Comparison of ENCODE assay signal across 8 cellular contexts in the genomic region with DNA sequence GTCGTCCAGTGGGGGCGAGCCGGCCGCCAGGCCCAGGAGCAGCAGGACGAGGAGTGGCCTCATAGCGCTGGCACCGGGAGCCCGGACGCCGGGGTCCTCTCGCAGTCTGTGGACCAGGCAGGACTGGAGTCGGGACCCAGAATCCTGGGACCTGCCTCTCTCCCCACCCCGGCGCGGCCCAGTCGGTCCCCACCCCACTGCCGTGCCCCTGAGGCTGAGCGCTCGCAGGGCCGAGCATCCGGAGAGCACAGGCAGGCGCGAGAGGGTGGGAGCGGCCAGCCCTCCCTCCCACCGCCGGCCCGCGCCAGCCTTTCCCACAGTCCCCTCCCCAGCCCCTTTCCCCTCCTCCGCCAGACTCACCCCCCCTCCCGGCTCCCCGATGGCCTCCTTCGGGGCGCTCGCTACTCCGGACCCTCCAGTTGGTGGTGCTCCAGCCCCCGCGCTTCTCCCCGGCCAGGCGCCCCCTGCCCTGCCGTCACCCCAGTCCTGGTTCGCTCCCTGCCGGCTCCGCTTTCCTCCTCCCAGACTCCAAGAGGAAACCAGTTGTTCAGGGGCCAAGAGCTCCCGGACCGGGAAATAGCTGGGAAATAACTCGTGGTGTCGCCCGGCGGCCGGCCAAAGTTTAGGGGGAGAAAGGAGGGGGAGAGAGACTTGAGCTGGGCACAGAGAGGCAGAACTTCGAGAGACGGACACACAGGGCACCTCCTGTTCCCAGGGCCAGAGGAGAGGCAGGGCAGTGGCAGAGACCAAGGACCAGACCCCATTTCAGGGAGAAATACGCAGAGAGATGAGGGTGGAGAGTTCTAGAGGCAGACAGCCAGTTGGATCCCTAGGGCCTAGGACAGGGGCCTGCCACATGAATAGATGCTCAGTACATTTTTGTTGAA. TPM values are rescaled to one million over a fixed set of nuclear protein-coding genes. Genes with fewer than 3 reads are reported as not detected.
DNase-seq lines count a peak whose midpoint lies in the region; ATAC-seq and TF ChIP-seq lines count a peak whose summit lies in the region.

C1QTNF5 (minus strand) TSS at position 549 of the 887 bp plus-strand sequence; CDS start at position 63, 486 bp downstream.

- peaks cover 41% of the 10 kb centered on the region for H3K4me1 Mint-ChIP-seq in activated CD4-positive, alpha-beta T cell treated with anti-CD3 and anti-CD28 coated beads, Interleukin-2, amount 10 ng/mL, durations not matched to agents 7 days and 5 days
- H3K4me1 Mint-ChIP-seq in mesothelial cell of epicardium: peaks cover 40% of the 10 kb centered on the region

- DNase-seq in activated CD4-positive, alpha-beta T cell treated with anti-CD3 and anti-CD28 coated beads, Interleukin-2, amount 10 ng/mL, durations not matched to agents 7 days and 5 days: no peak
- DNase-seq in activated CD4-positive, alpha-beta T cell treated with anti-CD3 and anti-CD28 coated beads, Interleukin-2, amount 50 U/mL, for 1 hour: no peak
- no peak for DNase-seq in epithelial cell of esophagus (ENCODE audit: low read depth)
- no peak for DNase-seq in mesothelial cell of epicardium (ENCODE audit: low spot score in 2 of 2, unreplicated experiment in 2 of 2)
- peak; percentile 88 for DNase-seq in upper lobe of right lung
- no peak for DNase-seq in Karpas-422
- DNase-seq in activated CD4-positive, alpha-beta T cell treated with anti-CD3 and anti-CD28 coated beads for 4 hours: no peak
- DNase-seq in HuH-7.5 (ENCODE audit: low spot score): no peak

- CTCF ChIA-PET in activated CD4-positive, alpha-beta T cell treated with anti-CD3 and anti-CD28 coated beads, Interleukin-2, amount 10 ng/mL, durations not matched to agents 7 days and 5 days (lab: Charles Lee): interaction anchor here (0.8 to 7.1 kb wide), 9 partner anchors 7 to 234 kb away, joined by 4 to 104 read pairs (median 8); partner anchors contain the start of genes C2CD2L, CBL and MFRP

- peak within 1 kb of the TSS; percentile 43 for H3K27ac Mint-ChIP-seq in activated CD4-positive, alpha-beta T cell treated with anti-CD3 and anti-CD28 coated beads, Interleukin-2, amount 10 ng/mL, durations not matched to agents 7 days and 5 days
- peak within 1 kb of the TSS; percentile 23 for H3K27ac Mint-ChIP-seq in mesothelial cell of epicardium

- peak; percentile 37 for ATAC-seq in upper lobe of right lung

- H3K4me1 ChIP-seq in upper lobe of right lung: peaks cover 24% of the 10 kb centered on the region
- peaks cover 10% of the 10 kb centered on the region for H3K4me1 ChIP-seq in Karpas-422 (ENCODE audit: low read length)

- H3K36me3 ChIP-seq in upper lobe of right lung (peaks cover 8% of the 10 kb centered on the region), Karpas-422 (ENCODE audit: insufficient read depth, low read length) (no peaks in the 10 kb centered on the region)

- intact Hi-C loops in upper lobe of right lung (cut with DNase I): no loop called here

- H3K27me3 Mint-ChIP-seq in activated CD4-positive, alpha-beta T cell treated with anti-CD3 and anti-CD28 coated beads, Interleukin-2, amount 10 ng/mL, durations not matched to agents 7 days and 5 days: peaks cover 38% of the 10 kb centered on the region
- H3K27me3 Mint-ChIP-seq in mesothelial cell of epicardium (ENCODE audit: low read depth): peaks cover 49% of the 10 kb centered on the region

- H3K9me3 Mint-ChIP-seq in activated CD4-positive, alpha-beta T cell treated with anti-CD3 and anti-CD28 coated beads, Interleukin-2, amount 10 ng/mL, durations not matched to agents 7 days and 5 days: no peaks in the 10 kb centered on the region
- no peaks in the 10 kb centered on the region for H3K9me3 Mint-ChIP-seq in mesothelial cell of epicardium

- peak within 1 kb of the TSS; percentile 3 for H3K4me3 ChIP-seq in epithelial cell of esophagus (ENCODE audit: low read length)
- peak within 1 kb of the TSS; percentile 54 for H3K4me3 ChIP-seq in upper lobe of right lung
- no peak within 1 kb of the TSS for H3K4me3 ChIP-seq in Karpas-422 (ENCODE audit: low read length)

- POLR2A ChIA-PET in activated CD4-positive, alpha-beta T cell treated with anti-CD3 and anti-CD28 coated beads, Interleukin-2, amount 10 ng/mL, durations not matched to agents 7 days and 5 days (lab: Charles Lee): no interaction called here

- H3K9ac ChIP-seq in Karpas-422 (ENCODE audit: low read length): no peak within 1 kb of the TSS

- H3K27me3 ChIP-seq in upper lobe of right lung (peaks cover 18% of the 10 kb centered on the region), Karpas-422 (ENCODE audit: low read length) (no peaks in the 10 kb centered on the region)

- H3K79me2 ChIP-seq in Karpas-422 (ENCODE audit: low read length): peaks cover under 1% of the 10 kb centered on the region; the same call in 1 of the 2 replicates

- H4K20me1 ChIP-seq in Karpas-422 (ENCODE audit: insufficient read depth, low read depth, low read length): no peaks in the 10 kb centered on the region

- H3K9me3 ChIP-seq in upper lobe of right lung: no peaks in the 10 kb centered on the region
- H3K9me3 ChIP-seq in Karpas-422 (ENCODE audit: low read length): no peaks in the 10 kb centered on the region

- TF ChIP-seq CTCF in epithelial cell of esophagus (IDR thresholded peaks at IDR 0.05; ENCODE audit: insufficient read depth, low read depth, low read length, missing control alignments) (no peak), mesothelial cell of epicardium (IDR thresholded peaks at IDR 0.05; ENCODE audit: unreplicated experiment) (no peak), upper lobe of right lung (IDR thresholded peaks at IDR 0.05) (no peak)

- peaks cover 10% of the 10 kb centered on the region for H3K36me3 Mint-ChIP-seq in activated CD4-positive, alpha-beta T cell treated with anti-CD3 and anti-CD28 coated beads, Interleukin-2, amount 10 ng/mL, durations not matched to agents 7 days and 5 days (ENCODE audit: low read depth)
- H3K36me3 Mint-ChIP-seq in mesothelial cell of epicardium: peaks cover 5% of the 10 kb centered on the region

- H3K27ac ChIP-seq in upper lobe of right lung: peak within 1 kb of the TSS; percentile 85
- H3K27ac ChIP-seq in Karpas-422 (ENCODE audit: low read length): no peak within 1 kb of the TSS

- H3K9me2 ChIP-seq in Karpas-422 (replicated peaks; ENCODE audit: insufficient read depth, low read length): no peaks in the 10 kb centered on the region

- peak within 1 kb of the TSS; percentile 14 for H3K4me3 Mint-ChIP-seq in activated CD4-positive, alpha-beta T cell treated with anti-CD3 and anti-CD28 coated beads, Interleukin-2, amount 10 ng/mL, durations not matched to agents 7 days and 5 days
- H3K4me3 Mint-ChIP-seq in mesothelial cell of epicardium: peak within 1 kb of the TSS; percentile 53

- no peak within 1 kb of the TSS for H2AFZ ChIP-seq in Karpas-422 (ENCODE audit: low read length)

- no peak within 1 kb of the TSS for H3K4me2 ChIP-seq in Karpas-422 (ENCODE audit: low read depth, low read length, poor library complexity, severe bottlenecking)

RNA-seq across cellular contexts. Expression of gene C1QTNF5, which starts in this region (rescaled TPM):
- not detected for total RNA-seq in activated CD4-positive, alpha-beta T cell treated with anti-CD3 and anti-CD28 coated beads, Interleukin-2, amount 10 ng/mL, durations not matched to agents 7 days and 5 days
- total RNA-seq in mesothelial cell of epicardium: 24.1 to 25.0 TPM (median 24.4 TPM) in 3 replicates
- total RNA-seq in upper lobe of right lung: 47.6 TPM
- not detected in 2 replicates for total RNA-seq in Karpas-422 (2014; rRNA removed; shearing (Covaris generic); ENCODE audit: low replicate concordance)

Comparison
In these comparisons a context has a peak if more than half of its experiments do, and no peak if none do; other contexts are left out.
1. RNA of gene C1QTNF5 (total RNA-seq): 47.6 TPM in upper lobe of right lung (single experiment) and 24.1 to 25.0 TPM in mesothelial cell of epicardium; not detected in activated CD4-positive, alpha-beta T cell treated with anti-CD3 and anti-CD28 coated beads, Interleukin-2, amount 10 ng/mL, durations not matched to agents 7 days and 5 days and not detected in Karpas-422; every median in the first group is over 10 times any median in the second.